Comparison of ENCODE assay signal across 9 cellular contexts in the genomic region with DNA sequence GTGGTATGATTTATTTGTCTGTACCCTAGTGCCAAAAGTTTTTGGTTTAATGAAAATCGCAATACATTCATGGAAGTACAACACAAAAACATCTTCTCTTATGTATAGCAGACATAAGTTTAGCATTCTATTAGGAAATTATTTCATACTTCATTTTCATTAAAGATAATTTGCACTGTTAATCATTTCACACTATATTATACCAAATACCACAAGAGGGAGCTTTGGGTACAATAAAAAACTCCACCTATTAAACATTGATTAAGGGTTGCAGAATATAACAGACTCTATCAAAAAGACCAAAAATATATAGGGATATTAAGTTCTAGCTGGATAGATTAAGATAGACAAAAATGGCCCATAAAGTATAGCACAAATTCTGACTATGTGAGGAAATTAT.
A peak's percentile ranks its signal among the peaks of the same experiment; 100 is the strongest.
DNase-seq lines count a peak whose midpoint lies in the region; ATAC-seq, FAIRE-seq and TF ChIP-seq lines count a peak whose summit lies in the region.
"Had no signal": no experiment of that assay in that cellular context is flagged by ENCODE, and none has a peak within 500 bp of the region (broad histone marks: within the 10 kb centered on the region; RNA-seq: fewer than 3 reads in every experiment).

No MANE protein-coding gene starts in this region.

- intact Hi-C loops in lower lobe of right lung (cut with DNase I) = loop anchor here (5.0 kb wide), 1 partner anchor 178 kb away; no protein-coding TSS in a partner anchor

- ATAC-seq in lower lobe of right lung = peak in 1 of 2 donors; percentile 56
- ATAC-seq in GM18909 (IDR thresholded peaks at IDR 0.05; ENCODE audit: poor library complexity, unreplicated experiment) = no peak
- ATAC-seq in GM18520 (IDR thresholded peaks at IDR 0.05; ENCODE audit: unreplicated experiment) = no peak
- no peak for ATAC-seq in HG03565 (IDR thresholded peaks at IDR 0.05; ENCODE audit: unreplicated experiment)

- peaks cover 6% of the 10 kb centered on the region for H3K4me1 ChIP-seq in lower lobe of right lung

- no peak overlapping the region for H3K4me3 Mint-ChIP-seq in brain

- no peaks in the 10 kb centered on the region for H3K27me3 Mint-ChIP-seq in brain

- peaks cover 24% of the 10 kb centered on the region for H3K4me1 Mint-ChIP-seq in brain

- DNase-seq in AG20443 (ENCODE audit: low spot score) (peak; percentile 10), HTR-8/SVneo (ENCODE audit: insufficient read length, low spot score) (peak; percentile 10), lower lobe of right lung (no peak), ureter (ENCODE audit: low spot score) (no peak)
- DNase-seq: trophoblast cell had no signal

- no peak overlapping the region for H3K4me3 ChIP-seq in lower lobe of right lung

- H3K27ac ChIP-seq in lower lobe of right lung = no peak overlapping the region

- TF ChIP-seq CTCF in brain (conservative IDR thresholded peaks at IDR 0.05) = peak; percentile 71 to 79
- TF ChIP-seq CTCF in lower lobe of right lung (IDR thresholded peaks at IDR 0.05) = peak; percentile 50

- H3K36me3 ChIP-seq in lower lobe of right lung = peaks cover 9% of the 10 kb centered on the region

- no peak for FAIRE-seq in HTR-8/SVneo (lab: Jason Lieb, UNC)

- peaks cover 18% of the 10 kb centered on the region for H3K36me3 Mint-ChIP-seq in brain

- H3K9me3 Mint-ChIP-seq in brain = no peaks in the 10 kb centered on the region

- no peaks in the 10 kb centered on the region for H3K9me3 ChIP-seq in lower lobe of right lung

- H3K27ac Mint-ChIP-seq in brain = no peak overlapping the region

- H3K27me3 ChIP-seq in lower lobe of right lung (ENCODE audit: low read depth) = no peaks in the 10 kb centered on the region

Comparison
In these comparisons a context has a peak if more than half of its experiments do, and no peak if none do; other contexts are left out.
1. DNase-seq: peak in AG20443 (single experiment) and HTR-8/SVneo (single experiment); none in lower lobe of right lung (single experiment) and ureter (single experiment).